8 cellular contexts compared by ENCODE assay signal in genomic region chr4:48779998-48780866, GRCh38. TPM values are rescaled to one million over a fixed set of nuclear protein-coding genes. Genes with fewer than 3 reads are reported as not detected.
A peak's percentile ranks its signal among the peaks of the same experiment; 100 is the strongest.
DNase-seq lines count a peak whose midpoint lies in the region; ATAC-seq and TF ChIP-seq lines count a peak whose summit lies in the region.

FRYL (minus strand) TSS chr4:48780279; CDS start chr4:48634410, 145,869 bp downstream.

- CTCF ChIA-PET in GM10248 (lab: Yijun Ruan, JAX): interaction anchor here (0.9 to 2.6 kb wide), 6 partner anchors 11 to 153 kb away, joined by 3 to 6 read pairs (median 4); no protein-coding TSS in a partner anchor

- no peaks in the 10 kb centered on the region for H3K36me3 Mint-ChIP-seq in activated naive CD8-positive, alpha-beta T cell

- no peaks in the 10 kb centered on the region for H3K27me3 ChIP-seq in testis

- WGBS in testis, 2 donors: 0 to 1% methylated on average over 40 to 51 of the region's 51 CpGs

- H3K4me3 ChIP-seq in testis: peak within 1 kb of the TSS; percentile 89 to 92

- peak within 1 kb of the TSS; percentile 94 for H3K4me3 Mint-ChIP-seq in activated naive CD8-positive, alpha-beta T cell

- H3K9me3 ChIP-seq in testis: no peaks in the 10 kb centered on the region

- no peaks in the 10 kb centered on the region for H3K9me3 Mint-ChIP-seq in activated naive CD8-positive, alpha-beta T cell (ENCODE audit: low read depth)

- H3K27me3 Mint-ChIP-seq in activated naive CD8-positive, alpha-beta T cell: no peaks in the 10 kb centered on the region

- peak within 1 kb of the TSS; percentile 91 to 94 for H3K27ac ChIP-seq in testis

- no peaks in the 10 kb centered on the region for H3K36me3 ChIP-seq in testis (ENCODE audit: low read depth, missing control alignments)

- H3K4me1 ChIP-seq in testis: peaks cover 16% of the 10 kb centered on the region

- ATAC-seq in HG02623 (IDR thresholded peaks at IDR 0.05; ENCODE audit: unreplicated experiment): peak; percentile 87

- intact Hi-C loops in testis (cut with DNase I; ENCODE audit: low total_unique reads): no loop called here

- peak within 1 kb of the TSS; percentile 96 for H3K27ac Mint-ChIP-seq in activated naive CD8-positive, alpha-beta T cell

- H3K4me1 Mint-ChIP-seq in activated naive CD8-positive, alpha-beta T cell (ENCODE audit: low read depth): peaks cover 46% of the 10 kb centered on the region

- POLR2A ChIA-PET in GM10248 (lab: Yijun Ruan, JAX): interaction anchor here (1.2 kb wide), 1 partner anchor 37 kb away, joined by 3 read pairs; no protein-coding TSS in a partner anchor

- DNase-seq in GM10248 (ENCODE audit: extremely low spot score) (peak; percentile 94), NCI-H1105 (lab: John Stamatoyannopoulos, UW) (peak; percentile 96), SKM-1 treated with dmso at 0.1 percent for 144 hours (lab: John Stamatoyannopoulos, UW; ENCODE audit: unreplicated experiment) (peak; percentile 99), glomerular endothelial cell (ENCODE audit: extremely low read depth, low read depth, low spot score) (peak; percentile 98), occipital lobe (lab: John Stamatoyannopoulos, UW) (peak; percentile 100), testis (peak; percentile 100)

- peak; percentile 51 for TF ChIP-seq POLR2A in testis (IDR thresholded peaks at IDR 0.05)

- TF ChIP-seq CTCF in GM10248 (IDR thresholded peaks at IDR 0.05; ENCODE audit: control extremely low read depth, extremely low read depth, low read depth, missing control alignments): no peak
- no peak for TF ChIP-seq CTCF in testis (IDR thresholded peaks at IDR 0.05)

RNA-seq across cellular contexts. Expression of gene FRYL, which starts in this region (rescaled TPM):
- 51.8 and 72.9 TPM in 2 replicates for total RNA-seq in glomerular endothelial cell
- total RNA-seq in occipital lobe: 94.1 TPM
- total RNA-seq in testis: 10 to 100 TPM; 55.0 to 70.6 TPM
- polyA plus RNA-seq in testis (ENCODE audit: insufficient read depth, low read depth, low replicate concordance): 22.5 TPM

Comparison
In these comparisons a context has a peak if more than half of its experiments do, and no peak if none do; other contexts are left out.
1. Peak in every context shown above with its lines: DNase-seq, ATAC-seq, H3K4me3 ChIP-seq and H3K27ac ChIP-seq.